In the genomic region with DNA sequence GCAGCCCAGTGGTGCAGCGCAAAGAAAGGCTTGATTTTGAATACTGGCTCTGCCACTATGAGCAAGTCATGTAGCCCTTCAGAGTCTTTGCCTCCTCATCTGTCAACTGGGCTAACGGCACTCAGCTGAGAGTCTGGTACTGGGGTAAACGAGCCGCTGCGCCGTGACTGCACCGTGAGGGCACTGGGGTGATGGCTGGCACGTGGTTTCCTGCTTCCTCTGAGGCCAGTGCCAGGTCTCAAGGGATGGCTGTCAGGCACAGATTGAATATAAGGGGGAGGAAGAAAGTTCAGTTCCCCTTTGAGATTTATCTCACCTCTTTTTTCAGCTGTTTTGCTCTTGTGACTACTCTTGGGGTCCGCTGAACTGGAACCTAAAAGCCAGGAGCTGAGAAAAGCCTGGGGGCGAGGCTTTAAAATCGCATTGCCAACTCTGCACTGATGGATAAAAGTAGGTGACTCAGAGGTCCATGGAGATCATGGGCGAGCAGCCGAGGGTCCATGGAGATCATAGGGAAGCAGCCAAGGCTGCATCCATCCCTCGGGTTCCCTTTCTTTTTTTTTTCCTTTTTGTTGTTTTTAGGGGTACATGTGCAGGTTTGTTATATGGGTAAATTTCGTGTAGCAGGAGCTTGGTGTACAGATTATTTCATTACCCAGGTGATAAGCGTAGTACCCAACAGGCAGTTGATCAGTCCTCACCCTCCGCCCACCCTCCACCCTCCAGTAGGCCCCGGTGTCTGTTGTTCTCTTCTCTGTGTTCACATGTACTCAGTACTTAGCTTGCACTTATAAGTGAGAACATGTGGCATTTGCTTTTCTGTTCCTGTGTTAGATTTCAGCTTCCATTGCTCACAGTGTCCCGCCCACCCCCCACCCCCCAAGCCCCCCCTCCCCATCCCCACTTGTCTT, we compare ENCODE assay signal across 7 cellular contexts.
A peak's percentile ranks its signal among the peaks of the same experiment; 100 is the strongest.
DNase-seq lines count a peak whose midpoint lies in the region; ATAC-seq lines count a peak whose summit lies in the region.

No MANE protein-coding gene starts in this region.

- H2BK5ac ChIP-seq in mesendoderm (ENCODE audit: low read length): no peak overlapping the region

- H3K36me3 Mint-ChIP-seq in stimulated activated effector memory CD8-positive, alpha-beta T cell treated with anti-CD3 and anti-CD28 coated beads, Interleukin-12 subunit alpha, Interleukin-12 subunit beta, amount 100 ng/mL, for 72 hours: no peaks in the 10 kb centered on the region

- no peak overlapping the region for H3K18ac ChIP-seq in mesendoderm (ENCODE audit: low read length)

- no peak overlapping the region for H3K56ac ChIP-seq in mesendoderm (ENCODE audit: low read length)

- H4K5ac ChIP-seq in mesendoderm (ENCODE audit: low read length): no peak overlapping the region

- H3K4me3 ChIP-seq in mesendoderm (ENCODE audit: low read length): no peak overlapping the region

- no peaks in the 10 kb centered on the region for H3K27me3 ChIP-seq in mesendoderm (ENCODE audit: insufficient read depth, low read length, poor library complexity)

- no peaks in the 10 kb centered on the region for H3K9me3 Mint-ChIP-seq in stimulated activated effector memory CD8-positive, alpha-beta T cell treated with anti-CD3 and anti-CD28 coated beads, Interleukin-12 subunit alpha, Interleukin-12 subunit beta, amount 100 ng/mL, for 72 hours

- no peak overlapping the region for H4K8ac ChIP-seq in mesendoderm (ENCODE audit: low read depth, low read length)

- no peaks in the 10 kb centered on the region for H3K36me3 ChIP-seq in mesendoderm (ENCODE audit: control insufficient read depth, insufficient read depth, low read length)

- H3K4me2 ChIP-seq in mesendoderm (ENCODE audit: low read length): no peak overlapping the region

- no CpG with 5 or more reads among the region's 19 CpGs for WGBS in mesendoderm (ENCODE audit: extremely low coverage, insufficient coverage, low lambda C conversion rate)

- H2BK15ac ChIP-seq in mesendoderm (replicated peaks; ENCODE audit: low read depth): no peak overlapping the region

- H3K9ac ChIP-seq in mesendoderm (ENCODE audit: low read length): no peak overlapping the region

- no peak overlapping the region for H3K4me3 Mint-ChIP-seq in stimulated activated effector memory CD8-positive, alpha-beta T cell treated with anti-CD3 and anti-CD28 coated beads, Interleukin-12 subunit alpha, Interleukin-12 subunit beta, amount 100 ng/mL, for 72 hours

- peak; percentile 35 for ATAC-seq in GM21786 (IDR thresholded peaks at IDR 0.05; ENCODE audit: unreplicated experiment)
- peak; percentile 95 for ATAC-seq in stimulated activated effector memory CD8-positive, alpha-beta T cell treated with anti-CD3 and anti-CD28 coated beads, Interleukin-12 subunit alpha, Interleukin-12 subunit beta, amount 100 ng/mL, for 72 hours

- H3K27ac ChIP-seq in mesendoderm (ENCODE audit: low read depth, low read length): no peak overlapping the region

- H3K79me2 ChIP-seq in mesendoderm (ENCODE audit: control insufficient read depth, insufficient read depth, low read length): no peaks in the 10 kb centered on the region

- H3K23ac ChIP-seq in mesendoderm (ENCODE audit: low read length): no peak overlapping the region

- H3K27ac Mint-ChIP-seq in stimulated activated effector memory CD8-positive, alpha-beta T cell treated with anti-CD3 and anti-CD28 coated beads, Interleukin-12 subunit alpha, Interleukin-12 subunit beta, amount 100 ng/mL, for 72 hours: peak overlapping the region; percentile 40

- no peak overlapping the region for H2AK5ac ChIP-seq in mesendoderm (ENCODE audit: low read length)

- no peaks in the 10 kb centered on the region for H3K4me1 ChIP-seq in mesendoderm (ENCODE audit: control insufficient read depth, low read depth, low read length)

- DNase-seq in activated CD4-positive, alpha-beta T cell treated with anti-CD3 and anti-CD28 coated beads, Interleukin-2, amount 50 U/mL, for 4 hours: peak; percentile 19 to 25
- DNase-seq in germinal center (ENCODE audit: low spot score): peak; percentile 80
- peak in 1 of 2 donors; percentile 19 for DNase-seq in stimulated activated effector memory CD8-positive, alpha-beta T cell treated with anti-CD3 and anti-CD28 coated beads, Interleukin-12 subunit alpha, Interleukin-12 subunit beta, amount 100 ng/mL, for 72 hours (ENCODE audit: low spot score in 2 of 2)
- DNase-seq in NCI-H1105 treated with DMSO at 0.1 percent for 48 hours (lab: John Stamatoyannopoulos, UW): no peak
- DNase-seq in NCI-H82 (lab: John Stamatoyannopoulos, UW): no peak
- no peak for DNase-seq in mesendoderm

- H3K4me1 Mint-ChIP-seq in stimulated activated effector memory CD8-positive, alpha-beta T cell treated with anti-CD3 and anti-CD28 coated beads, Interleukin-12 subunit alpha, Interleukin-12 subunit beta, amount 100 ng/mL, for 72 hours: peaks cover 40% of the 10 kb centered on the region

- H3K79me1 ChIP-seq in mesendoderm (ENCODE audit: low read length): no peaks in the 10 kb centered on the region

- H3K4ac ChIP-seq in mesendoderm (ENCODE audit: low read depth, low read length): no peak overlapping the region

- no peak overlapping the region for H2BK120ac ChIP-seq in mesendoderm (ENCODE audit: low read depth, low read length)

Comparison
In these comparisons a context has a peak if more than half of its experiments do, and no peak if none do; other contexts are left out.
1. DNase-seq: peak in activated CD4-positive, alpha-beta T cell treated with anti-CD3 and anti-CD28 coated beads, Interleukin-2, amount 50 U/mL, for 4 hours (2 of 2) and germinal center (single experiment); none in NCI-H1105 treated with DMSO at 0.1 percent for 48 hours (single experiment), NCI-H82 (single experiment) and mesendoderm (single experiment).